In the genomic region with DNA sequence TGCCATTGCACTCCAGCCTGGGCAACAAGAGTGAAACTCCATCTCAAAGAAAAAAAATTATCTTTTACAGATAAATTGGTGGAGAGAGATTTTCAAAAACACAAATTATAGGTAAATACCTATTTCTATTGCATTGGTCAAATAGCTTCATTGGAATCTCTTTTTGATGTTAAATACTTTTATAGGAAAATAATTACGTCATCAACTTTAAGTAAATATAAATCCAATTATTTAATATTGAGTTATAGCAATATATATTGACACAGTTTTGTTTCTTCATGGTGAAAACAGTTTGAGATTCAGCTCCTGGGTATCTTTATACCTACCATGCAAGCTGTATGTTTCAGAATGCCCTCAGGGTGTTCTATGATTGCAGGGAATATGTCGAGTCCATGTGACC, we compare ENCODE assay signal across 22 cellular contexts.
"Had no signal": no experiment of that assay in that cellular context is flagged by ENCODE, and none has a peak within 500 bp of the region (broad histone marks: within the 10 kb centered on the region; RNA-seq: fewer than 3 reads in every experiment).

No MANE protein-coding gene starts in this region.

- H3K9me3 ChIP-seq: SK-N-SH had no signal

- DNase-seq: KBM-7, MV-4-11, NCI-H1048, NCI-H1105, NCI-H1436, NCI-H1694 treated with DMSO at 0.1 percent for 48 hours, NCI-H1930, NCI-H2107, NCI-H2171 treated with DMSO at 0.1 percent for 48 hours, NCI-H2227 treated with DMSO at 0.1 percent for 48 hours, NCI-H524, NCI-H526 treated with DMSO at 0.1 percent for 48 hours, NCI-H774, PC-3, SHP77, SK-N-SH, SW 1271, T-cell had no signal

- H3K4me2 ChIP-seq: SK-N-SH had no signal

- ATAC-seq: Panc1, PC-3, T-cell had no signal

- FAIRE-seq: HTR-8/SVneo had no signal

- H3K9ac ChIP-seq: SK-N-SH had no signal

- H3K27ac ChIP-seq: HL-60, RWPE1 had no signal
